Comparison of ENCODE assay signal across 8 cellular contexts in the genomic region with DNA sequence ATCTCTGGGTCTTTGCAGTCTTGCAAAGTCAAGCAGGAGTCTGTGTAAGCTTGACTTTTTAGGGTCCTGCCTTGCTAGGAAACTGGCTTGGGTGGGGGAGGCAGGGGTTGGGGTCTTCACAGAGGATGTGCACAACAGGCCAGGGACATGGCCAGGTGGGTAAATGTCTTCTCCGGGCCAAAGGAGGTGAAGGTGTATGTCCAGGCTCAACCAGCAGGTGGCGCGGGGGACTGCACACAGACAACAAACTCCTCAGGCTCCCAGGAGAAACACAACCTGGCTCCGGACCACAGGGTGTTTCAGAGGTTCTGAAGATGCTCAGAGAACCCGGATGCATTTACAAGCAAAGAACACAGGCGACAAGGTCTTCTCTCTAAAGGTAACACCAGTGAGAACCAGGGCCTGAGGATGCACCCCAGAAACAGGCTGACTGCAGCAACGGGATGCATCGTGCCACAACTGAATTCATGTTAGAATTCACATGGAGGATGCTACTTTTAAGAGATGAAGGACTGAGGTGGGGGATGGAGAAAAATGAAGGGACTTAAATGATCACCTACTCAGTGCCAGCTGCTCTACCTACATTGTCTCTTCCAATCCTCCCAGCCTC. TPM values are rescaled to one million over a fixed set of nuclear protein-coding genes. Genes with fewer than 3 reads are reported as not detected.
DNase-seq lines count a peak whose midpoint lies in the region; ATAC-seq and TF ChIP-seq lines count a peak whose summit lies in the region.

No MANE protein-coding gene starts in this region.

- H3K27ac ChIP-seq in parathyroid adenoma: no peak overlapping the region

- ATAC-seq in HG03175 (IDR thresholded peaks at IDR 0.05; ENCODE audit: unreplicated experiment): no peak
- ATAC-seq in GM21360 (IDR thresholded peaks at IDR 0.05; ENCODE audit: unreplicated experiment): no peak

- H3K36me3 ChIP-seq in parathyroid adenoma (ENCODE audit: control insufficient read depth, insufficient read depth, low read length): no peaks in the 10 kb centered on the region

- no peak overlapping the region for H3K4me2 ChIP-seq in parathyroid adenoma (ENCODE audit: low read length)

- H3K9me3 ChIP-seq in parathyroid adenoma (ENCODE audit: control insufficient read depth, low read length): no peaks in the 10 kb centered on the region

- DNase-seq in NOMO-1 (lab: John Stamatoyannopoulos, UW; ENCODE audit: unreplicated experiment in 2 of 2): peak; percentile 14 to 21
- DNase-seq in NOMO-1 treated with dmso at 0.1 percent for 144 hours (lab: John Stamatoyannopoulos, UW; ENCODE audit: unreplicated experiment): no peak
- DNase-seq in NCI-H460 (ENCODE audit: extremely low read depth, low read depth): peak; percentile 58
- DNase-seq in activated CD8-positive, alpha-beta memory T cell treated with anti-CD3 and anti-CD28 coated beads, Interleukin-2, amount 50 U/mL, for 4 hours: peak; percentile 56
- peak; percentile 45 for DNase-seq in fibroblast of mammary gland (ENCODE audit: low read depth)

- H3K79me2 ChIP-seq in parathyroid adenoma: no peaks in the 10 kb centered on the region

- H3K4me3 ChIP-seq in fibroblast of mammary gland (ENCODE audit: control insufficient read depth, low read depth, low read length): no peak overlapping the region
- H3K4me3 ChIP-seq in parathyroid adenoma (ENCODE audit: low read depth, low read length): no peak overlapping the region

- H3K27me3 ChIP-seq in parathyroid adenoma (ENCODE audit: control insufficient read depth, insufficient read depth, low read length): no peaks in the 10 kb centered on the region

- H2AFZ ChIP-seq in parathyroid adenoma: no peak overlapping the region

- no peak overlapping the region for H3K9ac ChIP-seq in parathyroid adenoma

- peaks cover 49% of the 10 kb centered on the region for H3K4me1 ChIP-seq in parathyroid adenoma

- TF ChIP-seq CTCF in fibroblast of mammary gland (conservative IDR thresholded peaks at IDR 0.05; ENCODE audit: control insufficient read depth, insufficient read depth, low read depth, low read length): peak; percentile 74
- TF ChIP-seq CTCF in parathyroid adenoma (IDR thresholded peaks at IDR 0.05): peak; percentile 58

RNA-seq across cellular contexts. Expression of a gene that starts 56.0 kb away (rescaled TPM):
- 16.4 and 20.6 TPM in 2 replicates for total RNA-seq in NCI-H460 (2014; rRNA removed; shearing (Covaris generic))
- polyA plus RNA-seq in NCI-H460 (2014; cell fraction: nucleus; rRNA removed): 44.0 and 63.7 TPM in 2 replicates
